ENCODE assay signal across 21 cellular contexts in genomic region chrX:133634416-133634815, GRCh38.
A peak's percentile ranks its signal among the peaks of the same experiment; 100 is the strongest.
DNase-seq lines count a peak whose midpoint lies in the region; ATAC-seq and TF ChIP-seq lines count a peak whose summit lies in the region.
"Had no signal": no experiment of that assay in that cellular context is flagged by ENCODE, and none has a peak within 500 bp of the region (broad histone marks: within the 10 kb centered on the region; RNA-seq: fewer than 3 reads in every experiment).

No MANE protein-coding gene starts in this region.

- H2BK15ac ChIP-seq in H9 (ENCODE audit: low read depth, low read length), result no peak overlapping the region

- H4K5ac ChIP-seq in H9 (ENCODE audit: insufficient read length, low read depth, low read length), result no peak overlapping the region

- intact Hi-C loops in activated CD4-positive, alpha-beta T cell treated with anti-CD3 and anti-CD28 coated beads, Interleukin-2, amount 10 ng/mL, durations not matched to agents 24 days and 14 days (cut with micrococcal nuclease), result no loop called here
- intact Hi-C loops in posterior cingulate gyrus (cut with DNase I), result no loop called here

- H3K4me1 Mint-ChIP-seq in H9, result peaks cover 45 to 47% of the 10 kb centered on the region in 2 experiments
- peaks cover 44% of the 10 kb centered on the region for H3K4me1 Mint-ChIP-seq in mesothelial cell of epicardium
- no peaks in the 10 kb centered on the region for H3K4me1 Mint-ChIP-seq in activated T-cell treated with anti-CD3 and anti-CD28 coated beads, Interleukin-2, amount 50 U/mL, for 4 hours (ENCODE audit: low read depth)
- H3K4me1 Mint-ChIP-seq in activated CD4-positive, alpha-beta T cell treated with anti-CD3 and anti-CD28 coated beads, Interleukin-2, amount 10 ng/mL, durations not matched to agents 24 days and 14 days, result no peaks in the 10 kb centered on the region
- H3K4me1 Mint-ChIP-seq: CD14-positive monocyte; CD4-positive, alpha-beta memory T cell had no signal

- H3K4me3 Mint-ChIP-seq in H9 (no peak overlapping the region), mesothelial cell of epicardium (no peak overlapping the region)
- H3K4me3 Mint-ChIP-seq in activated T-cell treated with anti-CD3 and anti-CD28 coated beads, Interleukin-2, amount 50 U/mL, for 4 hours, result no peak overlapping the region
- no peak overlapping the region for H3K4me3 Mint-ChIP-seq in activated CD4-positive, alpha-beta T cell treated with anti-CD3 and anti-CD28 coated beads, Interleukin-2, amount 10 ng/mL, durations not matched to agents 24 days and 14 days
- H3K4me3 Mint-ChIP-seq: CD14-positive monocyte; CD4-positive, alpha-beta memory T cell; GM23338 had no signal

- H3K4me2 ChIP-seq in H9 (ENCODE audit: insufficient read depth, insufficient read length, low read length), result no peak overlapping the region
- H3K4me2 ChIP-seq: A549; BLaER1 treated with 17β-estradiol and CSF1 and Interleukin-3, amounts not matched to agents 10 nM and 100 nM; GM23338 had no signal

- H3K14ac ChIP-seq in H9 (ENCODE audit: insufficient read depth, low read length), result no peak overlapping the region

- H3K23ac ChIP-seq in H9 (ENCODE audit: insufficient read length, low read depth, low read length), result no peak overlapping the region

- H2AFZ ChIP-seq in H9 (ENCODE audit: low read length), result no peak overlapping the region
- H2AFZ ChIP-seq: GM23338 had no signal

- H3K4ac ChIP-seq in H9 (ENCODE audit: low read depth, low read length), result no peak overlapping the region

- no peaks in the 10 kb centered on the region for H3K79me1 ChIP-seq in H9 (ENCODE audit: insufficient read depth, low read depth, low read length, poor library complexity, severe bottlenecking)

- H3K27ac Mint-ChIP-seq in H9, result peak overlapping the region in 2 of 3 experiments; percentile 23 to 30; a peak in 1 of 7 replicates
- H3K27ac Mint-ChIP-seq in mesothelial cell of epicardium, result peak overlapping the region; percentile 17
- no peak overlapping the region for H3K27ac Mint-ChIP-seq in activated CD4-positive, alpha-beta T cell treated with anti-CD3 and anti-CD28 coated beads, Interleukin-2, amount 10 ng/mL, durations not matched to agents 24 days and 14 days
- H3K27ac Mint-ChIP-seq: CD14-positive monocyte; CD4-positive, alpha-beta memory T cell; GM23338 had no signal

- peaks cover 0 to 2% (median 0%) of the 10 kb centered on the region in 3 experiments; a peak in 1 of 7 replicates for H3K36me3 Mint-ChIP-seq in H9 (ENCODE audit: insufficient read depth in 1 of 3, low read depth in 3 of 3)
- H3K36me3 Mint-ChIP-seq in mesothelial cell of epicardium, result no peaks in the 10 kb centered on the region
- no peaks in the 10 kb centered on the region for H3K36me3 Mint-ChIP-seq in activated T-cell treated with anti-CD3 and anti-CD28 coated beads, Interleukin-2, amount 50 U/mL, for 4 hours (ENCODE audit: insufficient read depth)
- H3K36me3 Mint-ChIP-seq in activated CD4-positive, alpha-beta T cell treated with anti-CD3 and anti-CD28 coated beads, Interleukin-2, amount 10 ng/mL, durations not matched to agents 24 days and 14 days (ENCODE audit: low read depth), result no peaks in the 10 kb centered on the region
- H3K36me3 Mint-ChIP-seq: CD14-positive monocyte; CD4-positive, alpha-beta memory T cell had no signal

- no peak overlapping the region for H4K91ac ChIP-seq in H9 (ENCODE audit: insufficient read length, low read depth, low read length)

- DNase-seq in H9 (no peak), RWPE2 (ENCODE audit: low spot score) (no peak), mesothelial cell of epicardium (ENCODE audit: low spot score in 2 of 2, unreplicated experiment in 2 of 2) (no peak), posterior cingulate gyrus (no peak)
- DNase-seq in activated T-cell treated with anti-CD3 and anti-CD28 coated beads, Interleukin-2, amount 50 U/mL, for 4 hours, result no peak
- no peak for DNase-seq in activated CD4-positive, alpha-beta T cell treated with anti-CD3 and anti-CD28 coated beads, Interleukin-2, amount 10 ng/mL, durations not matched to agents 24 days and 14 days
- DNase-seq: 8988T; ACHN; AML-193; BE2C; Calu3; CD4-positive, alpha-beta memory T cell; COR-L47; DMS53; DMS79 treated with DMSO at 0.1 percent for 48 hours; GF-D8; HCEC 1CT had no signal

- no peaks in the 10 kb centered on the region for H3K23me2 ChIP-seq in H9 (ENCODE audit: insufficient read length, low read depth, low read length, poor library complexity, severe bottlenecking)

- H3K27ac ChIP-seq in H9 (ENCODE audit: insufficient read length, low read depth, low read length) (no peak overlapping the region), RWPE2 (ENCODE audit: poor library complexity, severe bottlenecking) (peak overlapping the region; percentile 53)
- H3K27ac ChIP-seq: A549; BLaER1 treated with 17β-estradiol and CSF1 and Interleukin-3, amounts not matched to agents 10 nM and 100 nM had no signal

- H3K4me3 ChIP-seq in RWPE2 (ENCODE audit: severe bottlenecking), result no peak overlapping the region
- H3K4me3 ChIP-seq: A549; BLaER1 treated with 17β-estradiol and CSF1 and Interleukin-3, amounts not matched to agents 10 nM and 100 nM; GM23338 had no signal

- no peaks in the 10 kb centered on the region for H4K20me1 ChIP-seq in H9 (ENCODE audit: control insufficient read depth, insufficient read depth, insufficient read length)
- H4K20me1 ChIP-seq: BLaER1 treated with 17β-estradiol and CSF1 and Interleukin-3, amounts not matched to agents 10 nM and 100 nM had no signal

- no peak overlapping the region for H2BK120ac ChIP-seq in H9 (ENCODE audit: low read depth, low read length, poor library complexity, severe bottlenecking)

- H3K9me3 ChIP-seq in H9 (ENCODE audit: control insufficient read depth, low read depth, low read length) (no peaks in the 10 kb centered on the region), RWPE2 (ENCODE audit: severe bottlenecking) (no peaks in the 10 kb centered on the region)
- H3K9me3 ChIP-seq: A549; BE2C; BLaER1 treated with 17β-estradiol and CSF1 and Interleukin-3, amounts not matched to agents 10 nM and 100 nM had no signal

- no peaks in the 10 kb centered on the region for H3K36me3 ChIP-seq in RWPE2 (ENCODE audit: low read depth)
- H3K36me3 ChIP-seq: BE2C; BLaER1 treated with 17β-estradiol and CSF1 and Interleukin-3, amounts not matched to agents 10 nM and 100 nM had no signal

- TF ChIP-seq CTCF in H9 (conservative IDR thresholded peaks at IDR 0.05), result no peak
- no peak for TF ChIP-seq CTCF in RWPE2 (IDR thresholded peaks at IDR 0.05; ENCODE audit: poor library complexity, severe bottlenecking)
- TF ChIP-seq CTCF in mesothelial cell of epicardium (IDR thresholded peaks at IDR 0.05; ENCODE audit: unreplicated experiment), result no peak

- H3K27me3 Mint-ChIP-seq in H9 (ENCODE audit: low read depth), result no peaks in the 10 kb centered on the region
- no peaks in the 10 kb centered on the region for H3K27me3 Mint-ChIP-seq in mesothelial cell of epicardium (ENCODE audit: low read depth)
- no peaks in the 10 kb centered on the region for H3K27me3 Mint-ChIP-seq in activated T-cell treated with anti-CD3 and anti-CD28 coated beads, Interleukin-2, amount 50 U/mL, for 4 hours (ENCODE audit: low read depth)
- no peaks in the 10 kb centered on the region for H3K27me3 Mint-ChIP-seq in activated CD4-positive, alpha-beta T cell treated with anti-CD3 and anti-CD28 coated beads, Interleukin-2, amount 10 ng/mL, durations not matched to agents 24 days and 14 days

- H3K27me3 ChIP-seq in H9 (ENCODE audit: insufficient read depth, low read length), result no peaks in the 10 kb centered on the region
- no peaks in the 10 kb centered on the region for H3K27me3 ChIP-seq in RWPE2 (ENCODE audit: insufficient read depth, poor library complexity, severe bottlenecking)
- H3K27me3 ChIP-seq: BE2C had no signal

- H2BK12ac ChIP-seq in H9 (ENCODE audit: insufficient read length, low read depth, low read length), result no peak overlapping the region

- no peak overlapping the region for H3K18ac ChIP-seq in H9 (ENCODE audit: insufficient read length, low read depth, low read length)

- H2BK20ac ChIP-seq in H9 (ENCODE audit: low read depth, low read length, poor library complexity, severe bottlenecking), result no peak overlapping the region

- 0 out of 2 replicates have a peak, but pooled peaks cover 2% of the 10 kb centered on the region for H3K79me2 ChIP-seq in H9 (ENCODE audit: insufficient read depth, low read length)

- no peak overlapping the region for H2BK5ac ChIP-seq in H9 (ENCODE audit: insufficient read length, low read length)

- no CpG with 5 or more reads among the region's 1 CpG for WGBS in H9 (ENCODE audit: extremely low coverage, insufficient read length, low lambda C conversion rate)

- no peak overlapping the region for H3T11ph ChIP-seq in H9 (ENCODE audit: low read length)

- H3K4me1 ChIP-seq in H9 (ENCODE audit: insufficient read depth, low read length) (peaks cover 4% of the 10 kb centered on the region; the same call in 1 of the 2 replicates), RWPE2 (ENCODE audit: insufficient read depth, poor library complexity, severe bottlenecking) (peaks cover 7% of the 10 kb centered on the region)
- H3K4me1 ChIP-seq: A549; BE2C; BLaER1 treated with 17β-estradiol and CSF1 and Interleukin-3, amounts not matched to agents 10 nM and 100 nM had no signal

- no peak overlapping the region for H2AK5ac ChIP-seq in H9 (ENCODE audit: insufficient read length, low read length)

- no peak overlapping the region for H3K9ac ChIP-seq in H9 (ENCODE audit: extremely low read depth, insufficient read length, low read length)
- H3K9ac ChIP-seq: BLaER1 treated with 17β-estradiol and CSF1 and Interleukin-3, amounts not matched to agents 10 nM and 100 nM had no signal

- no peak overlapping the region for H3K56ac ChIP-seq in H9 (ENCODE audit: insufficient read length, low read depth, low read length)

- H3K9me3 Mint-ChIP-seq in H9 (no peaks in the 10 kb centered on the region), mesothelial cell of epicardium (no peaks in the 10 kb centered on the region)
- no peaks in the 10 kb centered on the region for H3K9me3 Mint-ChIP-seq in activated T-cell treated with anti-CD3 and anti-CD28 coated beads, Interleukin-2, amount 50 U/mL, for 4 hours
- no peaks in the 10 kb centered on the region for H3K9me3 Mint-ChIP-seq in activated CD4-positive, alpha-beta T cell treated with anti-CD3 and anti-CD28 coated beads, Interleukin-2, amount 10 ng/mL, durations not matched to agents 24 days and 14 days
- H3K9me3 Mint-ChIP-seq: CD14-positive monocyte; CD4-positive, alpha-beta memory T cell; GM23338 had no signal

- no peak for ATAC-seq in RWPE2 (ENCODE audit: low read depth)
- no peak for ATAC-seq in activated T-cell treated with anti-CD3 and anti-CD28 coated beads, Interleukin-2, amount 50 U/mL, for 4 hours
- ATAC-seq: A549, GM23338 had no signal

- no peak overlapping the region for H4K8ac ChIP-seq in H9 (replicated peaks; ENCODE audit: insufficient read length, low read depth, low read length)
